7 cellular contexts compared by ENCODE assay signal in the genomic region with DNA sequence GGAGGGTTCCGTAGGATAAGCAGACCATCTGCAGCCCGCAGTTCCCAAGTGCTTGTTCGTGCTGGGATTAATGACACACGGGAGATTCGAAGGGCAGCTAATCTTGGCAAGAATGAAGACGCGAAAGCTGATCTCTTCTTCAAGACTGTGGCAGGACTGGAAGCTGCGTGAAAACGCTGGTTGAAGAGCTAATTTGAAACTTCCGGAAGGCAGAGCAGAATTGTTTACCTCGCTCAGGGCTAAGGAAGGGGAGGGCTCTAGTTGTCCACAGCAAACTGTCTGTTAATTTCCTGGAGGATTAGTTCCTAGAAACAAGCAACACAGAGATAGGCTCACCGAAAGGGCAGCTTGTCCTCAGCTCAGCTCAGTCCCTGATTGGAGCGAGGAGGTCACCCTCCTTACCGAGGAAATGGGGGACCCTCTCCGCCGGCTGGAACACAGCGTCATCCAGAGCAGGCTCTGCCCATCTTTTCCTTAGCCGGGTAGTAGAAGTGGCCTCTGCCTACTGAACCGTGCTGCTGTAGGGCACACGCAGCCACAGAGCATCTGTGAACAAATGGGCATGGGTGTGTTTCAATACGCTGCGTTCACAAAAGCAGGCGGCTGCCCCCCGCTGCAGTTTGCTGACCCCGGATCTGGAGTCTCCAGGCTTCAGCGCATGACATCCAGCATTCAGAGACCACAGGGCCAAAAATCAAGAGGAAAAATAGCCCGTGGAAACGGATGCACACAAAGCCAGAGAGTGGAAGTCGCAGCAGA. TPM values are rescaled to one million over a fixed set of nuclear protein-coding genes. Genes with fewer than 3 reads are reported as not detected.
DNase-seq lines count a peak whose midpoint lies in the region; FAIRE-seq and TF ChIP-seq lines count a peak whose summit lies in the region.

No MANE protein-coding gene starts in this region.

- peak overlapping the region; percentile 62 to 88 (median 84) for H3K27ac ChIP-seq in spleen

- TF ChIP-seq CTCF in spleen (IDR thresholded peaks at IDR 0.05 in 8 of 11, conservative IDR thresholded peaks at IDR 0.05 in 3 of 11) = no peak

- H3K36me3 ChIP-seq in spleen = no peaks in the 10 kb centered on the region

- peak overlapping the region in 7 of 8 donors; percentile 20 to 66 (median 29) for H3K4me3 ChIP-seq in spleen

- peak; percentile 75 for DNase-seq in NCI-H748 (lab: John Stamatoyannopoulos, UW; ENCODE audit: unreplicated experiment)
- DNase-seq in amniotic stem cell (lab: John Stamatoyannopoulos, UW) = peak; percentile 37
- DNase-seq in iris pigment epithelial cell (ENCODE audit: low read depth) = peak; percentile 78
- peak; percentile 79 for DNase-seq in spleen
- DNase-seq in HK-2 (ENCODE audit: unreplicated experiment) = no peak
- DNase-seq in RCC 7860 (ENCODE audit: low spot score) = no peak

- peaks cover 0 to 19% (median 10%) of the 10 kb centered on the region in 8 donors for H3K9me3 ChIP-seq in spleen

- TF ChIP-seq POLR2A in GM19099 (IDR thresholded peaks at IDR 0.05; ENCODE audit: extremely low read depth, insufficient read length, low read depth) = peak; percentile 27
- no peak for TF ChIP-seq POLR2A in spleen (IDR thresholded peaks at IDR 0.05)

- H3K27me3 ChIP-seq in spleen (replicated peaks in 1 of 7) = no peaks in the 10 kb centered on the region

- 4 to 6% (median 4%) methylated on average over 28 to 29 of the region's 29 CpGs for whole genome bisulfite sequencing in spleen, 5 donors

- intact Hi-C loops in spleen (cut with DNase I; ENCODE audit: low total_unique reads) = no loop called here

- peaks cover 11 to 49% (median 28%) of the 10 kb centered on the region in 6 donors for H3K4me1 ChIP-seq in spleen

- FAIRE-seq in RCC 7860 (lab: Jason Lieb, UNC) = no peak

RNA-seq across cellular contexts. Expression of a gene that starts 16.7 kb away (rescaled TPM):
- 10 to 100 TPM; 12.7 to 33.2 (median 23.4) TPM for total RNA-seq in spleen
- 10 to 100 TPM in 1 of 3 donors, 1 to 10 TPM in 2; 2.8 to 11.8 (median 4.4) TPM for polyA plus RNA-seq in spleen

RNA-seq across cellular contexts. Expression of a gene that starts 26.6 kb away (rescaled TPM):
- 10 to 100 TPM; 23.0 to 35.7 (median 31.5) TPM for total RNA-seq in spleen
- 10 to 100 TPM; 24.0 to 41.1 (median 25.4) TPM for polyA plus RNA-seq in spleen

Comparison
In these comparisons a context has a peak if more than half of its experiments do, and no peak if none do; other contexts are left out.
1. DNase-seq: peak in NCI-H748 (single experiment), amniotic stem cell (single experiment), iris pigment epithelial cell (single experiment) and spleen (single experiment); none in HK-2 (single experiment) and RCC 7860 (single experiment).